Comparison of ENCODE assay signal across 8 cellular contexts in genomic region chr1:112954059-112954458, GRCh38. TPM values are rescaled to one million over a fixed set of nuclear protein-coding genes. Genes with fewer than 3 reads are reported as not detected.
DNase-seq lines count a peak whose midpoint lies in the region; FAIRE-seq and TF ChIP-seq lines count a peak whose summit lies in the region.

No MANE protein-coding gene starts in this region.

- no peaks in the 10 kb centered on the region for H3K36me3 ChIP-seq in ectodermal cell (ENCODE audit: control insufficient read depth, insufficient read depth, low read length)
- H3K36me3 ChIP-seq in neuronal stem cell (replicated peaks in 1 of 2; ENCODE audit: control insufficient read depth in 2 of 2, insufficient read depth in 2 of 2, low read length in 2 of 2), result peaks cover 0 to 36% of the 10 kb centered on the region in 2 donors

- no peak for TF ChIP-seq CTCF in NB4 (IDR thresholded peaks at IDR 0.05; ENCODE audit: low read depth, low read length)
- TF ChIP-seq CTCF in RWPE1 (conservative IDR thresholded peaks at IDR 0.05; ENCODE audit: low read depth), result no peak

- H2BK12ac ChIP-seq in neuronal stem cell (ENCODE audit: low read length), result no peak overlapping the region

- no peak overlapping the region for H3K14ac ChIP-seq in neuronal stem cell (ENCODE audit: low read length)

- H3K27ac ChIP-seq in ectodermal cell (ENCODE audit: insufficient read depth, low read depth, low read length, poor library complexity, severe bottlenecking) (no peak overlapping the region), neuronal stem cell (replicated peaks; ENCODE audit: low read length) (no peak overlapping the region), RWPE1 (no peak overlapping the region)

- DNase-seq in G401 (ENCODE audit: low spot score) (peak; percentile 19), NB4 (ENCODE audit: low read depth) (no peak), neuronal stem cell (ENCODE audit: low spot score) (no peak), RCC 7860 (ENCODE audit: low spot score) (no peak), Kasumi-1 (lab: John Stamatoyannopoulos, UW) (no peak), germinal center (ENCODE audit: low spot score) (no peak), RWPE1 (ENCODE audit: low spot score) (no peak)

- no peak overlapping the region for H4K8ac ChIP-seq in neuronal stem cell (ENCODE audit: low read depth, low read length)

- H3K4me1 ChIP-seq in ectodermal cell (ENCODE audit: control insufficient read depth, insufficient read depth, low read length) (peaks cover 14% of the 10 kb centered on the region), neuronal stem cell (ENCODE audit: control insufficient read depth in 2 of 2, insufficient read depth in 1 of 2, low read depth in 1 of 2, low read length in 2 of 2) (peaks cover 4 to 7% of the 10 kb centered on the region in 2 donors)

- H3K23ac ChIP-seq in neuronal stem cell (ENCODE audit: low read depth, low read length, poor library complexity), result no peak overlapping the region

- POLR2A ChIA-PET in RWPE1 (lab: Yijun Ruan, JAX; ENCODE audit: low non-redundant PET), result interaction anchor here (0.6 kb wide), 1 partner anchor 66 kb away, joined by 9 read pairs; no protein-coding TSS in a partner anchor

- H3K4me3 ChIP-seq in NB4 (ENCODE audit: low read depth, low read length) (peak overlapping the region; percentile 74), ectodermal cell (ENCODE audit: insufficient read depth, low read depth, low read length) (peak overlapping the region; percentile 86), neuronal stem cell (ENCODE audit: low read length in 2 of 2) (peak overlapping the region in 1 of 2 donors; percentile 98)

- H2AK5ac ChIP-seq in neuronal stem cell (ENCODE audit: low read depth, low read length), result no peak overlapping the region

- CTCF ChIA-PET in RWPE1 (lab: Yijun Ruan, JAX), result interaction anchor here (0.6 to 1.4 kb wide), 3 partner anchors 119 to 151 kb away, joined by 3 read pairs; partner anchors contain the start of gene LRIG2

- H3K27me3 ChIP-seq in ectodermal cell (ENCODE audit: control insufficient read depth, insufficient read depth, low read length, poor library complexity, severe bottlenecking) (no peaks in the 10 kb centered on the region), neuronal stem cell (ENCODE audit: control insufficient read depth in 3 of 3, insufficient read depth in 3 of 3, low read depth in 1 of 3, low read length in 3 of 3) (no peaks in the 10 kb centered on the region)

- H3K4ac ChIP-seq in neuronal stem cell (ENCODE audit: low read length), result no peak overlapping the region

- H3K79me1 ChIP-seq in neuronal stem cell (ENCODE audit: low read depth, low read length), result peaks cover 3% of the 10 kb centered on the region

- no peaks in the 10 kb centered on the region for H3K9me3 ChIP-seq in ectodermal cell (ENCODE audit: control insufficient read depth, low read length)
- H3K9me3 ChIP-seq in neuronal stem cell (replicated peaks in 1 of 2; ENCODE audit: control insufficient read depth in 2 of 2, insufficient read depth in 1 of 2, low read depth in 1 of 2, low read length in 2 of 2), result peaks cover 0 to 15% of the 10 kb centered on the region in 2 donors

- no peak overlapping the region for H2BK120ac ChIP-seq in neuronal stem cell (ENCODE audit: low read depth, low read length)

- no peak overlapping the region for H3K18ac ChIP-seq in neuronal stem cell (ENCODE audit: low read length)

- no peak overlapping the region for H2BK5ac ChIP-seq in neuronal stem cell (ENCODE audit: low read length)

- H2AFZ ChIP-seq in neuronal stem cell (ENCODE audit: low read length), result no peak overlapping the region

- in situ Hi-C loops in G401 (cut with HindIII; ENCODE audit: low sequenced_read_pairs), result no loop called here

- no peak for TF ChIP-seq POLR2A in NB4 (IDR thresholded peaks at IDR 0.05; ENCODE audit: extremely low read depth, insufficient read length)

- no peak overlapping the region for H4K91ac ChIP-seq in neuronal stem cell (ENCODE audit: low read depth, low read length, poor library complexity)

- H2BK15ac ChIP-seq in neuronal stem cell (ENCODE audit: low read length), result no peak overlapping the region

- WGBS in ectodermal cell, 2 experiments, result 29 to 39% methylated on average over 3 of the region's 3 CpGs
- no CpG with 5 or more reads among the region's 3 CpGs for WGBS in neuronal stem cell (ENCODE audit: extremely low coverage in 2 of 2, insufficient read length in 2 of 2, insufficient replicate concordance in 1 of 2), 2 donors

- no peak for FAIRE-seq in RCC 7860 (lab: Jason Lieb, UNC)

- H3K9ac ChIP-seq in neuronal stem cell (ENCODE audit: low read depth, low read length, poor library complexity), result no peak overlapping the region

- H3K4me2 ChIP-seq in neuronal stem cell (ENCODE audit: insufficient read depth, low read length, poor library complexity, severe bottlenecking), result peak overlapping the region; percentile 19

RNA-seq across cellular contexts. Expression of gene SLC16A1, which starts 1.9 kb away (rescaled TPM):
- 93.0 and 113 TPM in 2 replicates for total RNA-seq in G401 (2014; rRNA removed; shearing (Covaris generic))
- 145 TPM for polyA plus RNA-seq in ectodermal cell (2013, experiment 1 of 4)
- 174 TPM for polyA plus RNA-seq in ectodermal cell (2013, experiment 2 of 4)
- 119 TPM for polyA plus RNA-seq in ectodermal cell (2013, experiment 3 of 4)
- 120 TPM for polyA plus RNA-seq in ectodermal cell (2013, experiment 4 of 4)
- 78.4 TPM for polyA plus RNA-seq in neuronal stem cell (2013, experiment 1 of 2)
- 80.4 TPM for polyA plus RNA-seq in neuronal stem cell (2013, experiment 2 of 2)
